18 cellular contexts compared by ENCODE assay signal in genomic region chr1:166172106-166172505, GRCh38.
"Had no signal": no experiment of that assay in that cellular context is flagged by ENCODE, and none has a peak within 500 bp of the region (broad histone marks: within the 10 kb centered on the region; RNA-seq: fewer than 3 reads in every experiment).

No MANE protein-coding gene starts in this region.

- H3K36me3 ChIP-seq: gastrocnemius medialis, heart left ventricle, ovary, suprapubic skin had no signal

- H3K27me3 ChIP-seq: gastrocnemius medialis, ovary, suprapubic skin had no signal

- H3K9me3 ChIP-seq: gastrocnemius medialis, heart left ventricle, ovary, psoas muscle, suprapubic skin had no signal

- H3K9me3 Mint-ChIP-seq: activated naive CD4-positive, alpha-beta T cell treated with anti-CD3 and anti-CD28 coated beads, Interleukin-2, amount 50 U/mL, for 72 hours; effector memory CD8-positive, alpha-beta T cell; stimulated activated naive CD8-positive, alpha-beta T cell treated with anti-CD3 and anti-CD28 coated beads, Interleukin-15, Interleukin-2, amounts not matched to agents 100 ng/mL and 50 ng/mL, for 24 hours; type B pancreatic cell had no signal

- H3K27ac Mint-ChIP-seq: activated naive CD4-positive, alpha-beta T cell treated with anti-CD3 and anti-CD28 coated beads, Interleukin-2, amount 50 U/mL, for 72 hours; effector memory CD8-positive, alpha-beta T cell; naive thymus-derived CD8-positive, alpha-beta T cell; stimulated activated naive CD8-positive, alpha-beta T cell treated with anti-CD3 and anti-CD28 coated beads, Interleukin-15, Interleukin-2, amounts not matched to agents 100 ng/mL and 50 ng/mL, for 24 hours; type B pancreatic cell had no signal

- H3K4me3 Mint-ChIP-seq: effector memory CD8-positive, alpha-beta T cell; naive thymus-derived CD8-positive, alpha-beta T cell; stimulated activated naive CD8-positive, alpha-beta T cell treated with anti-CD3 and anti-CD28 coated beads, Interleukin-15, Interleukin-2, amounts not matched to agents 100 ng/mL and 50 ng/mL, for 24 hours; type B pancreatic cell had no signal

- H3K4me3 ChIP-seq: gastrocnemius medialis, heart left ventricle, ovary, psoas muscle, suprapubic skin had no signal

- H3K36me3 Mint-ChIP-seq: activated naive CD4-positive, alpha-beta T cell treated with anti-CD3 and anti-CD28 coated beads, Interleukin-2, amount 50 U/mL, for 72 hours; naive thymus-derived CD8-positive, alpha-beta T cell; type B pancreatic cell had no signal

- ATAC-seq: activated naive CD4-positive, alpha-beta T cell treated with anti-CD3 and anti-CD28 coated beads, Interleukin-2, amount 50 U/mL, for 72 hours; effector memory CD8-positive, alpha-beta T cell; gastrocnemius medialis; heart left ventricle; naive thymus-derived CD8-positive, alpha-beta T cell; psoas muscle had no signal

- H3K27ac ChIP-seq: epithelial cell of prostate, gastrocnemius medialis, heart left ventricle, ovary, psoas muscle, suprapubic skin, VCaP had no signal

- DNase-seq: activated CD4-positive, alpha-beta T cell treated with anti-CD3 and anti-CD28 coated beads for 1 hour; activated gamma-delta T cell treated with Interleukin-2 at 50 U/mL for 16 hours; amniotic stem cell; effector memory CD8-positive, alpha-beta T cell; gastrocnemius medialis; heart left ventricle; kidney glomerular epithelial cell; mesendoderm; naive thymus-derived CD8-positive, alpha-beta T cell; ovary; psoas muscle; right cardiac atrium had no signal
